Comparison of ENCODE assay signal across 1 cellular context in the genomic region with DNA sequence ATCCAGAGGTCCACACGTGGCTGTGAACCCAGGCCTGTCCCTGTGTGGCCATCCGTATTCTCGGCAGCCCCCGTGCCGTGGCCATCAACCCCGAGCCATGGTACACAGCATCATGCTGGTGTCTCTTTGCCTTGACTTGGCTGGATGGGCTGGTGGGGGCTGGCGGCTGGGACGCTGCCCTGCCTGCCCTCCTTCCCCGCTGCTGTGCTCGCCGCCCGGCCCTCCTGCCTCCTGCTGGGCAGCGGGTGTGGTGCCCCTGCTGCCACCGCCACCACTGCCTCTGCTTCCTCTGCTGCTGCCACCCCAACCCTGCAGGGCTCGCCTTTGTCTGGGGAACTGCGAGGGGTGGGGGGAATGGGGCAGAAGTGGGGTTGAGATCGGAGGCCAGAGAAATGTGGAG.
TF ChIP-seq lines count a peak whose summit lies in the region.

No MANE protein-coding gene starts in this region.

TF ChIP-seq in K562, 482 proteins besides CTCF, POLR2A, EP300 and RAD21:
- TF ChIP-seq BRD9 (IDR thresholded peaks at IDR 0.05; ENCODE audit: low read depth, partially characterized antibody) (no peak), MECOM (CRISPR knock-in tag; IDR thresholded peaks at IDR 0.05) (no peak), HNRNPL (IDR thresholded peaks at IDR 0.05; ENCODE audit: low read depth, low read length) (no peak), FOXJ3 (CRISPR knock-in tag; IDR thresholded peaks at IDR 0.05) (no peak), POLR2G (IDR thresholded peaks at IDR 0.05; ENCODE audit: low read depth, low read length) (peak; percentile 14; the same call in 1 of the 2 replicates), ZEB2 (IDR thresholded peaks at IDR 0.05) (no peak), CBX8 (IDR thresholded peaks at IDR 0.05; ENCODE audit: borderline replicate concordance, extremely low read depth, low read depth, low read length, poor library complexity, severe bottlenecking) (no peak), MYC (IDR thresholded peaks at IDR 0.05; ENCODE audit: low read depth, low read length) (no peak), MYC (CRISPR knock-in tag; IDR thresholded peaks at IDR 0.05; ENCODE audit: borderline replicate concordance, low read depth) (no peak)
- TF ChIP-seq, protein P1, sequence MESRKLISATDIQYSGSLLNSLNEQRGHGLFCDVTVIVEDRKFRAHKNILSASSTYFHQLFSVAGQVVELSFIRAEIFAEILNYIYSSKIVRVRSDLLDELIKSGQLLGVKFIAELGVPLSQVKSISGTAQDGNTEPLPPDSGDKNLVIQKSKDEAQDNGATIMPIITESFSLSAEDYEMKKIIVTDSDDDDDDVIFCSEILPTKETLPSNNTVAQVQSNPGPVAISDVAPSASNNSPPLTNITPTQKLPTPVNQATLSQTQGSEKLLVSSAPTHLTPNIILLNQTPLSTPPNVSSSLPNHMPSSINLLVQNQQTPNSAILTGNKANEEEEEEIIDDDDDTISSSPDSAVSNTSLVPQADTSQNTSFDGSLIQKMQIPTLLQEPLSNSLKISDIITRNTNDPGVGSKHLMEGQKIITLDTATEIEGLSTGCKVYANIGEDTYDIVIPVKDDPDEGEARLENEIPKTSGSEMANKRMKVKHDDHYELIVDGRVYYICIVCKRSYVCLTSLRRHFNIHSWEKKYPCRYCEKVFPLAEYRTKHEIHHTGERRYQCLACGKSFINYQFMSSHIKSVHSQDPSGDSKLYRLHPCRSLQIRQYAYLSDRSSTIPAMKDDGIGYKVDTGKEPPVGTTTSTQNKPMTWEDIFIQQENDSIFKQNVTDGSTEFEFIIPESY (CRISPR knock-in tag; IDR thresholded peaks at IDR 0.05): peak; percentile 59
- TF ChIP-seq, protein P2, sequence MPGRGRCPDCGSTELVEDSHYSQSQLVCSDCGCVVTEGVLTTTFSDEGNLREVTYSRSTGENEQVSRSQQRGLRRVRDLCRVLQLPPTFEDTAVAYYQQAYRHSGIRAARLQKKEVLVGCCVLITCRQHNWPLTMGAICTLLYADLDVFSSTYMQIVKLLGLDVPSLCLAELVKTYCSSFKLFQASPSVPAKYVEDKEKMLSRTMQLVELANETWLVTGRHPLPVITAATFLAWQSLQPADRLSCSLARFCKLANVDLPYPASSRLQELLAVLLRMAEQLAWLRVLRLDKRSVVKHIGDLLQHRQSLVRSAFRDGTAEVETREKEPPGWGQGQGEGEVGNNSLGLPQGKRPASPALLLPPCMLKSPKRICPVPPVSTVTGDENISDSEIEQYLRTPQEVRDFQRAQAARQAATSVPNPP (IDR thresholded peaks at IDR 0.05; ENCODE audit: borderline replicate concordance, insufficient read depth, insufficient read length): no peak
- TF ChIP-seq, protein P3, sequence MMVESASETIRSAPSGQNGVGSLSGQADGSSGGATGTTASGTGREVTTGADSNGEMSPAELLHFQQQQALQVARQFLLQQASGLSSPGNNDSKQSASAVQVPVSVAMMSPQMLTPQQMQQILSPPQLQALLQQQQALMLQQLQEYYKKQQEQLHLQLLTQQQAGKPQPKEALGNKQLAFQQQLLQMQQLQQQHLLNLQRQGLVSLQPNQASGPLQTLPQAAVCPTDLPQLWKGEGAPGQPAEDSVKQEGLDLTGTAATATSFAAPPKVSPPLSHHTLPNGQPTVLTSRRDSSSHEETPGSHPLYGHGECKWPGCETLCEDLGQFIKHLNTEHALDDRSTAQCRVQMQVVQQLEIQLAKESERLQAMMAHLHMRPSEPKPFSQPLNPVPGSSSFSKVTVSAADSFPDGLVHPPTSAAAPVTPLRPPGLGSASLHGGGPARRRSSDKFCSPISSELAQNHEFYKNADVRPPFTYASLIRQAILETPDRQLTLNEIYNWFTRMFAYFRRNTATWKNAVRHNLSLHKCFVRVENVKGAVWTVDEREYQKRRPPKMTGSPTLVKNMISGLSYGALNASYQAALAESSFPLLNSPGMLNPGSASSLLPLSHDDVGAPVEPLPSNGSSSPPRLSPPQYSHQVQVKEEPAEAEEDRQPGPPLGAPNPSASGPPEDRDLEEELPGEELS (CRISPR knock-in tag; IDR thresholded peaks at IDR 0.05; ENCODE audit: borderline replicate concordance): no peak
- TF ChIP-seq, protein P4, sequence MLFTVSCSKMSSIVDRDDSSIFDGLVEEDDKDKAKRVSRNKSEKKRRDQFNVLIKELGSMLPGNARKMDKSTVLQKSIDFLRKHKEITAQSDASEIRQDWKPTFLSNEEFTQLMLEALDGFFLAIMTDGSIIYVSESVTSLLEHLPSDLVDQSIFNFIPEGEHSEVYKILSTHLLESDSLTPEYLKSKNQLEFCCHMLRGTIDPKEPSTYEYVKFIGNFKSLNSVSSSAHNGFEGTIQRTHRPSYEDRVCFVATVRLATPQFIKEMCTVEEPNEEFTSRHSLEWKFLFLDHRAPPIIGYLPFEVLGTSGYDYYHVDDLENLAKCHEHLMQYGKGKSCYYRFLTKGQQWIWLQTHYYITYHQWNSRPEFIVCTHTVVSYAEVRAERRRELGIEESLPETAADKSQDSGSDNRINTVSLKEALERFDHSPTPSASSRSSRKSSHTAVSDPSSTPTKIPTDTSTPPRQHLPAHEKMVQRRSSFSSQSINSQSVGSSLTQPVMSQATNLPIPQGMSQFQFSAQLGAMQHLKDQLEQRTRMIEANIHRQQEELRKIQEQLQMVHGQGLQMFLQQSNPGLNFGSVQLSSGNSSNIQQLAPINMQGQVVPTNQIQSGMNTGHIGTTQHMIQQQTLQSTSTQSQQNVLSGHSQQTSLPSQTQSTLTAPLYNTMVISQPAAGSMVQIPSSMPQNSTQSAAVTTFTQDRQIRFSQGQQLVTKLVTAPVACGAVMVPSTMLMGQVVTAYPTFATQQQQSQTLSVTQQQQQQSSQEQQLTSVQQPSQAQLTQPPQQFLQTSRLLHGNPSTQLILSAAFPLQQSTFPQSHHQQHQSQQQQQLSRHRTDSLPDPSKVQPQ (CRISPR knock-in tag; IDR thresholded peaks at IDR 0.05; ENCODE audit: borderline replicate concordance): no peak
- TF ChIP-seq, protein P5, sequence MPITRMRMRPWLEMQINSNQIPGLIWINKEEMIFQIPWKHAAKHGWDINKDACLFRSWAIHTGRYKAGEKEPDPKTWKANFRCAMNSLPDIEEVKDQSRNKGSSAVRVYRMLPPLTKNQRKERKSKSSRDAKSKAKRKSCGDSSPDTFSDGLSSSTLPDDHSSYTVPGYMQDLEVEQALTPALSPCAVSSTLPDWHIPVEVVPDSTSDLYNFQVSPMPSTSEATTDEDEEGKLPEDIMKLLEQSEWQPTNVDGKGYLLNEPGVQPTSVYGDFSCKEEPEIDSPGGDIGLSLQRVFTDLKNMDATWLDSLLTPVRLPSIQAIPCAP (CRISPR knock-in tag; IDR thresholded peaks at IDR 0.05; ENCODE audit: borderline replicate concordance): no peak
- TF ChIP-seq, protein P6, sequence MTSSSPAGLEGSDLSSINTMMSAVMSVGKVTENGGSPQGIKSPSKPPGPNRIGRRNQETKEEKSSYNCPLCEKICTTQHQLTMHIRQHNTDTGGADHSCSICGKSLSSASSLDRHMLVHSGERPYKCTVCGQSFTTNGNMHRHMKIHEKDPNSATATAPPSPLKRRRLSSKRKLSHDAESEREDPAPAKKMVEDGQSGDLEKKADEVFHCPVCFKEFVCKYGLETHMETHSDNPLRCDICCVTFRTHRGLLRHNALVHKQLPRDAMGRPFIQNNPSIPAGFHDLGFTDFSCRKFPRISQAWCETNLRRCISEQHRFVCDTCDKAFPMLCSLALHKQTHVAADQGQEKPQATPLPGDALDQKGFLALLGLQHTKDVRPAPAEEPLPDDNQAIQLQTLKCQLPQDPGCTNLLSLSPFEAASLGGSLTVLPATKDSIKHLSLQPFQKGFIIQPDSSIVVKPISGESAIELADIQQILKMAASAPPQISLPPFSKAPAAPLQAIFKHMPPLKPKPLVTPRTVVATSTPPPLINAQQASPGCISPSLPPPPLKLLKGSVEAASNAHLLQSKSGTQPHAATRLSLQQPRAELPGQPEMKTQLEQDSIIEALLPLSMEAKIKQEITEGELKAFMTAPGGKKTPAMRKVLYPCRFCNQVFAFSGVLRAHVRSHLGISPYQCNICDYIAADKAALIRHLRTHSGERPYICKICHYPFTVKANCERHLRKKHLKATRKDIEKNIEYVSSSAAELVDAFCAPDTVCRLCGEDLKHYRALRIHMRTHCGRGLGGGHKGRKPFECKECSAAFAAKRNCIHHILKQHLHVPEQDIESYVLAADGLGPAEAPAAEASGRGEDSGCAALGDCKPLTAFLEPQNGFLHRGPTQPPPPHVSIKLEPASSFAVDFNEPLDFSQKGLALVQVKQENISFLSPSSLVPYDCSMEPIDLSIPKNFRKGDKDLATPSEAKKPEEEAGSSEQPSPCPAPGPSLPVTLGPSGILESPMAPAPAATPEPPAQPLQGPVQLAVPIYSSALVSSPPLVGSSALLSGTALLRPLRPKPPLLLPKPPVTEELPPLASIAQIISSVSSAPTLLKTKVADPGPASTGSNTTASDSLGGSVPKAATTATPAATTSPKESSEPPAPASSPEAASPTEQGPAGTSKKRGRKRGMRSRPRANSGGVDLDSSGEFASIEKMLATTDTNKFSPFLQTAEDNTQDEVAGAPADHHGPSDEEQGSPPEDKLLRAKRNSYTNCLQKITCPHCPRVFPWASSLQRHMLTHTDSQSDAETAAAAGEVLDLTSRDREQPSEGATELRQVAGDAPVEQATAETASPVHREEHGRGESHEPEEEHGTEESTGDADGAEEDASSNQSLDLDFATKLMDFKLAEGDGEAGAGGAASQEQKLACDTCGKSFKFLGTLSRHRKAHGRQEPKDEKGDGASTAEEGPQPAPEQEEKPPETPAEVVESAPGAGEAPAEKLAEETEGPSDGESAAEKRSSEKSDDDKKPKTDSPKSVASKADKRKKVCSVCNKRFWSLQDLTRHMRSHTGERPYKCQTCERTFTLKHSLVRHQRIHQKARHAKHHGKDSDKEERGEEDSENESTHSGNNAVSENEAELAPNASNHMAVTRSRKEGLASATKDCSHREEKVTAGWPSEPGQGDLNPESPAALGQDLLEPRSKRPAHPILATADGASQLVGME (CRISPR knock-in tag; IDR thresholded peaks at IDR 0.05): no peak
